Comparison of ENCODE assay signal across 8 cellular contexts in the genomic region with DNA sequence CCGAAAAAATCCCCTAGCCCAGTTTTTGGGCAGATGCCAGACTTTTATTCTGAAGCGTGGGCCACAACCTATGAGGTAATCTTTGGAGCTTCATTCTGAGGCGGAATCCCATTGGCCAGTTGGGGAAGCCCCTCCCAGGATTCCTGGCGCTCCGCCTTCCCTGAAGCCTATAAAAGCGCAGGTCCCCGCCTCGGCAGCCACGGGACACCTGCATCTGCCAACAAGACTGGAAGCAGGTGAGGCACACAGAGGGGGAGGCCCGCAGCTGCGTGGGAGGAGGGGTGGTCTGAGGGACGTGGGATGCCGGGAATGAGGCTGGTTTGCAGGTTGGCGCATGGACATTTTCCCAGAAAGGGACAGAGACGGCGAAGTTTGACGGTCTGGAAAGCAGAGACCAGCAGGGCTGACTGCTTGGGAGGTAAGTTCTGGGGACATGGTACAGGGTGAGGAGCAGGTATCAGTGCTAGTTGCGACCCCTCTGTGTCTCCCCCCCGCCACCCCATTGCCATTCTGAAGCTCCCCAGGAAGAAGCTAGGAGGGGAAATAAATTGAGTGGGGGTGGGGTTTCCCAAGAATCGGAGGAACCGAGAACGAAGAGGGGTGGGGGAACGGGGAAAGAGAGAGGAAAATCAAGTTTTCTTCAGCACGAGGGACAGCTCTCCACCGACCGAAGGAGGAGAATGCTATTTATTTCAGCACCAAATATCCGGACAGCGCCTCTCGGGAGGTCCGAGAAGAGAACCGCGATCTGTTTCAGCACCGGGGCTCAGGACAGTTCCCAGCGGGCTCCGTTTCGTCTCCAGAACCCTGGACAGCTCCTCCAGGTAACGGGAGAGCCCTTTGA. TPM values are rescaled to one million over a fixed set of nuclear protein-coding genes. Genes with fewer than 3 reads are reported as not detected.
DNase-seq lines count a peak whose midpoint lies in the region; ATAC-seq and TF ChIP-seq lines count a peak whose summit lies in the region.

No MANE protein-coding gene starts in this region.

- no peak for TF ChIP-seq EP300 in transverse colon (IDR thresholded peaks at IDR 0.05; ENCODE audit: low read depth)

- no peak overlapping the region for H3K4me3 ChIP-seq in transverse colon

- DNase-seq in DMS79 (lab: John Stamatoyannopoulos, UW) (peak; percentile 93), MV-4-11 (lab: John Stamatoyannopoulos, UW) (peak; percentile 82), SK-MEL-5 (ENCODE audit: low read depth, low spot score) (peak; percentile 80), cardiac septum (ENCODE audit: low spot score) (peak; percentile 84), pons (ENCODE audit: low spot score) (peak; percentile 61), transverse colon (peak; percentile 83)
- peak; percentile 49 for DNase-seq in activated naive CD8-positive, alpha-beta T cell treated with anti-CD3 and anti-CD28 coated beads, Interleukin-2, amount 50 U/mL, for 16 hours (ENCODE audit: low read depth, low spot score)

- H3K4me1 ChIP-seq in transverse colon = no peaks in the 10 kb centered on the region

- no peak for TF ChIP-seq POLR2A in transverse colon (IDR thresholded peaks at IDR 0.05)

- intact Hi-C loops in cardiac septum (cut with DNase I) (no loop called here), transverse colon (cut with DNase I; ENCODE audit: low total_unique reads) (no loop called here)

- in situ Hi-C loops in SK-MEL-5 (cut with HindIII; ENCODE audit: low pct_unique_long_range_greater_than_20kb, low sequenced_read_pairs) = no loop called here
- in situ Hi-C loops in transverse colon (cut with MboI; ENCODE audit: low pct_ligation_motif_present in 1 of 4, low pct_unique_long_range_greater_than_20kb in 1 of 4, low sequenced_read_pairs in 3 of 4) = no loop called here

- peaks cover 5% of the 10 kb centered on the region for H3K27me3 ChIP-seq in transverse colon

- H3K9me3 ChIP-seq in transverse colon = no peaks in the 10 kb centered on the region

- no peak for ATAC-seq in HG03175 (IDR thresholded peaks at IDR 0.05; ENCODE audit: unreplicated experiment)

- no peaks in the 10 kb centered on the region for H3K36me3 ChIP-seq in transverse colon

- H3K27ac ChIP-seq in transverse colon = no peak overlapping the region

- WGBS in transverse colon (ENCODE audit: low coverage in 1 of 2), 2 donors = 14 to 23% methylated on average over 13 to 37 of the region's 37 CpGs

- TF ChIP-seq CTCF in transverse colon (IDR thresholded peaks at IDR 0.05) = no peak

RNA-seq across cellular contexts. Expression of a gene that starts 22.4 kb away (rescaled TPM):
- total RNA-seq in SK-MEL-5 (2014; rRNA removed; shearing (Covaris generic)) = 10.7 and 11.6 TPM in 2 replicates
- 15.3 and 21.1 TPM in 2 replicates for polyA plus RNA-seq in SK-MEL-5 (2015; cell fraction: cytosol; rRNA removed)
- 4.0 and 4.3 TPM in 2 replicates for polyA plus RNA-seq in SK-MEL-5 (2015; cell fraction: nucleus; rRNA removed)
- total RNA-seq in cardiac septum (33.2 TPM), transverse colon (10 to 100 TPM; 13.3 to 63.5 (median 15.5) TPM)

RNA-seq across cellular contexts. Expression of a gene that starts 45.5 kb away (rescaled TPM):
- total RNA-seq in SK-MEL-5 (2014; rRNA removed; shearing (Covaris generic)) = 34.4 and 47.9 TPM in 2 replicates
- polyA plus RNA-seq in SK-MEL-5 (2015; cell fraction: cytosol; rRNA removed) = 135 and 137 TPM in 2 replicates
- 64.0 and 107 TPM in 2 replicates for polyA plus RNA-seq in SK-MEL-5 (2015; cell fraction: nucleus; rRNA removed)
- total RNA-seq in cardiac septum (39.0 TPM), transverse colon (100 to 1,000 TPM in 2 of 4 donors, 10 to 100 TPM in 2; 74.1 to 320 (median 103) TPM)
